25 cellular contexts compared by ENCODE assay signal in the genomic region with DNA sequence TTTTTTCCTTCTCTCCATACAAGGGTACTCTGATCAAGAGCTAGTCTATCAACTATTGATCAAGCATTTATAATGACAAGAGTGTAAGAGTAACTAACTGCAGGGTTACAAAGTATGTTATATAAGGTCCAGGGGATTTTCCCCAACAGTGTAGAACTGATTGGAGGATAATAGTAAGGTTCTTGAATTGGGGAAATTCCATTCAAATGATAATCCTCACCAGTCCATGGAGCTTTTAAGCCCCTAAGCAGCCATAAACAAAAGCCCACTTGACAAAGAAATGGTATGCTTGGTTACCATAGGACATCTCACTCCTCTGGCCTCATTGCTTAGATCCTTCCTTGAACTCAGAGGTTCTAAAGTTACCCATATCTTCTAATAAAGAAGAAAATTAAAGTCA.
"Had no signal": no experiment of that assay in that cellular context is flagged by ENCODE, and none has a peak within 500 bp of the region (broad histone marks: within the 10 kb centered on the region; RNA-seq: fewer than 3 reads in every experiment).

No MANE protein-coding gene starts in this region.

- H3K9me3 Mint-ChIP-seq: activated naive CD8-positive, alpha-beta T cell treated with anti-CD3 and anti-CD28 coated beads, Interleukin-2, amount 10 ng/mL, durations not matched to agents 7 days and 5 days; mesothelial cell of epicardium; neural crest cell had no signal

- H2AFZ ChIP-seq: hepatocyte had no signal

- ATAC-seq: foreskin keratinocyte, left colon, lower lobe of right lung had no signal

- H3K4me3 ChIP-seq: cardiac muscle cell, hepatocyte, lower lobe of right lung, prostate gland, right atrium auricular region, tibial nerve, uterus had no signal

- DNase-seq: activated CD4-positive, alpha-beta T cell treated with anti-CD3 and anti-CD28 coated beads for 48 hours; activated CD4-positive, CD25-positive, alpha-beta regulatory T cell; activated CD8-positive, alpha-beta memory T cell treated with anti-CD3 and anti-CD28 coated beads for 24 hours; activated CD8-positive, alpha-beta memory T cell treated with anti-CD3 and anti-CD28 coated beads, Interleukin-2, amount 50 U/mL, for 48 hours; activated gamma-delta T cell; activated naive CD8-positive, alpha-beta T cell treated with anti-CD3 and anti-CD28 coated beads, Interleukin-2, amount 10 ng/mL, durations not matched to agents 7 days and 5 days; amygdala; dermis blood vessel endothelial cell; foreskin keratinocyte; islet precursor cell; left colon; lower lobe of right lung; stimulated activated CD4-positive, alpha-beta T cell treated with anti-CD3 and anti-CD28 coated beads, Interleukin-12 subunit alpha, Interleukin-12 subunit beta, amount 100 ng/mL, for 4 hours; stimulated activated CD4-positive, alpha-beta T cell treated with anti-CD3 and anti-CD28 coated beads, Interleukin-1b, Interleukin-23, amount 100 ng/mL, for 48 hours; stimulated activated CD8-positive, alpha-beta memory T cell treated with anti-CD3 and anti-CD28 coated beads, Interleukin-4, amount 100 ng/mL, for 48 hours; stimulated activated naive CD4-positive, alpha-beta T cell; uterus had no signal

- H3K27me3 ChIP-seq: cardiac muscle cell, foreskin keratinocyte, hepatocyte, right atrium auricular region, tibial nerve, uterus had no signal

- H3K4me3 Mint-ChIP-seq: activated naive CD8-positive, alpha-beta T cell treated with anti-CD3 and anti-CD28 coated beads, Interleukin-2, amount 10 ng/mL, durations not matched to agents 7 days and 5 days; mesothelial cell of epicardium had no signal

- H3K4me2 ChIP-seq: hepatocyte had no signal

- H3K27ac Mint-ChIP-seq: activated naive CD8-positive, alpha-beta T cell treated with anti-CD3 and anti-CD28 coated beads, Interleukin-2, amount 10 ng/mL, durations not matched to agents 7 days and 5 days; mesothelial cell of epicardium had no signal

- H3K36me3 ChIP-seq: prostate gland, uterus had no signal

- H3K27ac ChIP-seq: cardiac muscle cell, epithelial cell of prostate, foreskin keratinocyte, hepatocyte, lower lobe of right lung, prostate gland, right atrium auricular region, tibial nerve, uterus had no signal

- H3K4me1 ChIP-seq: foreskin keratinocyte, prostate gland, uterus had no signal

- H3K27me3 Mint-ChIP-seq: activated naive CD8-positive, alpha-beta T cell treated with anti-CD3 and anti-CD28 coated beads, Interleukin-2, amount 10 ng/mL, durations not matched to agents 7 days and 5 days had no signal

- H3K9me3 ChIP-seq: lower lobe of right lung, prostate gland, right atrium auricular region, tibial nerve, uterus had no signal
